Comparison of ENCODE assay signal across 33 cellular contexts in genomic region chr18:68445131-68445530, GRCh38.
"Had no signal": no experiment of that assay in that cellular context is flagged by ENCODE, and none has a peak within 500 bp of the region (broad histone marks: within the 10 kb centered on the region; RNA-seq: fewer than 3 reads in every experiment).

No MANE protein-coding gene starts in this region.

- H3K36me3 ChIP-seq: adrenal gland, esophagus muscularis mucosa, gastroesophageal sphincter, heart right ventricle, WERI-Rb-1 had no signal

- H3K4me3 ChIP-seq: adrenal gland, body of pancreas, esophagus muscularis mucosa, gastroesophageal sphincter, heart right ventricle had no signal

- H3K4me3 Mint-ChIP-seq: activated B cell treated with CpG ODN at 0.5 μM for 24 hours; activated CD8-positive, alpha-beta T cell treated with anti-CD3 and anti-CD28 coated beads for 36 hours; activated naive CD4-positive, alpha-beta T cell treated with anti-CD3 and anti-CD28 coated beads for 36 hours; activated naive CD4-positive, alpha-beta T cell treated with anti-CD3 and anti-CD28 coated beads, Interleukin-2, amount 50 U/mL, for 24 hours; activated naive CD8-positive, alpha-beta T cell treated with anti-CD3 and anti-CD28 coated beads for 36 hours; activated naive CD8-positive, alpha-beta T cell treated with anti-CD3 and anti-CD28 coated beads, Interleukin-2, amount 50 U/mL, for 24 hours; activated T-cell treated with anti-CD3 and anti-CD28 coated beads, Interleukin-2, amount 50 U/mL, for 4 hours; activated T-helper 1 cell treated with anti-CD3 and anti-CD28 coated beads, Interleukin-12 subunit alpha, Interleukin-12 subunit beta, Interleukin-2, Interleukin-4 antibody, amounts not matched to agents 30 ng/mL and 10 ng/mL and 1 ng/mL, durations not matched to agents 14 hours and 24 hours and 36 hours; effector memory CD8-positive, alpha-beta T cell; T-helper 17 cell; T-helper 2 cell treated with Interferon-gamma antibody and Interleukin-4, amounts not matched to agents 5 μg/mL and 100 μg/mL, for 36 hours had no signal

- H3K27me3 ChIP-seq: adrenal gland, body of pancreas, esophagus muscularis mucosa, gastroesophageal sphincter, heart right ventricle had no signal

- DNase-seq: activated B cell treated with CpG ODN at 0.5 μM for 24 hours; activated CD4-positive, alpha-beta T cell treated with anti-CD3 and anti-CD28 coated beads for 48 hours; activated CD4-positive, alpha-beta T cell treated with anti-CD3 and anti-CD28 coated beads, Interleukin-2, amount 50 U/mL, for 1 hour; activated CD4-positive, alpha-beta T cell treated with anti-CD3 and anti-CD28 coated beads, Interleukin-2, amount 50 U/mL, for 48 hours; activated CD8-positive, alpha-beta memory T cell treated with anti-CD3 and anti-CD28 coated beads for 24 hours; activated CD8-positive, alpha-beta T cell treated with anti-CD3 and anti-CD28 coated beads for 36 hours; activated effector memory CD4-positive, alpha-beta T cell treated with anti-CD3 and anti-CD28 coated beads, Interleukin-2, amount 50 U/mL, for 16 hours; activated naive CD4-positive, alpha-beta T cell treated with anti-CD3 and anti-CD28 coated beads for 36 hours; activated naive CD8-positive, alpha-beta T cell treated with anti-CD3 and anti-CD28 coated beads for 36 hours; activated naive CD8-positive, alpha-beta T cell treated with anti-CD3 and anti-CD28 coated beads, Interleukin-2, amount 50 U/mL, for 24 hours; activated T-cell treated with anti-CD3 and anti-CD28 coated beads, Interleukin-2, amount 50 U/mL, for 4 hours; adrenal gland; amygdala; aorta; body of pancreas; cortex of kidney; dermis blood vessel endothelial cell; effector CD4-positive, alpha-beta T cell; effector memory CD8-positive, alpha-beta T cell; erythroblast; foreskin melanocyte; heart right ventricle; T-helper 1 cell; T-helper 17 cell; T1000; WERI-Rb-1 had no signal

- H3K4me1 Mint-ChIP-seq: activated B cell treated with CpG ODN at 0.5 μM for 24 hours; activated naive CD4-positive, alpha-beta T cell treated with anti-CD3 and anti-CD28 coated beads, Interleukin-2, amount 50 U/mL, for 24 hours; activated naive CD8-positive, alpha-beta T cell treated with anti-CD3 and anti-CD28 coated beads for 36 hours; activated naive CD8-positive, alpha-beta T cell treated with anti-CD3 and anti-CD28 coated beads, Interleukin-2, amount 50 U/mL, for 24 hours; T-helper 17 cell had no signal

- H3K27ac ChIP-seq: adrenal gland, body of pancreas, esophagus muscularis mucosa, gastroesophageal sphincter, heart right ventricle, WERI-Rb-1 had no signal

- H3K4me1 ChIP-seq: adrenal gland, body of pancreas, esophagus muscularis mucosa, gastroesophageal sphincter, heart right ventricle had no signal

- ATAC-seq: activated CD4-positive, CD25-positive, alpha-beta regulatory T cell treated with anti-CD3 and anti-CD28 coated beads, Interleukin-2, amount 50 U/mL, for 24 hours; activated CD8-positive, alpha-beta T cell treated with anti-CD3 and anti-CD28 coated beads for 36 hours; activated naive CD8-positive, alpha-beta T cell treated with anti-CD3 and anti-CD28 coated beads, Interleukin-2, amount 50 U/mL, for 24 hours; activated T-cell treated with anti-CD3 and anti-CD28 coated beads, Interleukin-2, amount 50 U/mL, for 4 hours; body of pancreas; effector memory CD8-positive, alpha-beta T cell; gastroesophageal sphincter; heart right ventricle; T-helper 17 cell had no signal

- H3K36me3 Mint-ChIP-seq: activated naive CD4-positive, alpha-beta T cell treated with anti-CD3 and anti-CD28 coated beads, Interleukin-2, amount 50 U/mL, for 24 hours; activated naive CD8-positive, alpha-beta T cell treated with anti-CD3 and anti-CD28 coated beads for 36 hours had no signal

- H3K27me3 Mint-ChIP-seq: activated B cell treated with CpG ODN at 0.5 μM for 24 hours; activated naive CD4-positive, alpha-beta T cell treated with anti-CD3 and anti-CD28 coated beads, Interleukin-2, amount 50 U/mL, for 24 hours; activated naive CD8-positive, alpha-beta T cell treated with anti-CD3 and anti-CD28 coated beads for 36 hours; activated naive CD8-positive, alpha-beta T cell treated with anti-CD3 and anti-CD28 coated beads, Interleukin-2, amount 50 U/mL, for 24 hours; effector memory CD8-positive, alpha-beta T cell; T-helper 17 cell had no signal

- H3K9me3 Mint-ChIP-seq: activated CD8-positive, alpha-beta T cell treated with anti-CD3 and anti-CD28 coated beads for 36 hours; activated naive CD4-positive, alpha-beta T cell treated with anti-CD3 and anti-CD28 coated beads for 36 hours; activated naive CD4-positive, alpha-beta T cell treated with anti-CD3 and anti-CD28 coated beads, Interleukin-2, amount 50 U/mL, for 24 hours; activated naive CD8-positive, alpha-beta T cell treated with anti-CD3 and anti-CD28 coated beads for 36 hours; activated T-cell treated with anti-CD3 and anti-CD28 coated beads, Interleukin-2, amount 50 U/mL, for 4 hours; activated T-helper 1 cell treated with anti-CD3 and anti-CD28 coated beads, Interleukin-12 subunit alpha, Interleukin-12 subunit beta, Interleukin-2, Interleukin-4 antibody, amounts not matched to agents 30 ng/mL and 10 ng/mL and 1 ng/mL, durations not matched to agents 14 hours and 24 hours and 36 hours; activated T-helper 2 cell treated with anti-CD3 and anti-CD28 coated beads, Interferon-gamma antibody, Interleukin-2, Interleukin-4, amounts not matched to agents 10 μg/mL and 5 μg/mL and 100 μg/mL, durations not matched to agents 14 hours and 24 hours and 36 hours; T-helper 2 cell treated with Interferon-gamma antibody and Interleukin-4, amounts not matched to agents 5 μg/mL and 100 μg/mL, for 36 hours had no signal

- H3K9me3 ChIP-seq: adrenal gland, body of pancreas, esophagus muscularis mucosa, gastroesophageal sphincter, heart right ventricle had no signal

- H3K27ac Mint-ChIP-seq: activated B cell treated with CpG ODN at 0.5 μM for 24 hours; activated CD8-positive, alpha-beta T cell treated with anti-CD3 and anti-CD28 coated beads for 36 hours; activated naive CD4-positive, alpha-beta T cell treated with anti-CD3 and anti-CD28 coated beads for 36 hours; activated naive CD4-positive, alpha-beta T cell treated with anti-CD3 and anti-CD28 coated beads, Interleukin-2, amount 50 U/mL, for 24 hours; activated naive CD8-positive, alpha-beta T cell treated with anti-CD3 and anti-CD28 coated beads for 36 hours; activated naive CD8-positive, alpha-beta T cell treated with anti-CD3 and anti-CD28 coated beads, Interleukin-2, amount 50 U/mL, for 24 hours; activated T-helper 1 cell treated with anti-CD3 and anti-CD28 coated beads, Interleukin-12 subunit alpha, Interleukin-12 subunit beta, Interleukin-2, Interleukin-4 antibody, amounts not matched to agents 30 ng/mL and 10 ng/mL and 1 ng/mL, durations not matched to agents 14 hours and 24 hours and 36 hours; activated T-helper 2 cell treated with anti-CD3 and anti-CD28 coated beads, Interferon-gamma antibody, Interleukin-2, Interleukin-4, amounts not matched to agents 10 μg/mL and 5 μg/mL and 100 μg/mL, durations not matched to agents 14 hours and 24 hours and 36 hours; effector memory CD8-positive, alpha-beta T cell; T-helper 17 cell; T-helper 2 cell treated with Interferon-gamma antibody and Interleukin-4, amounts not matched to agents 5 μg/mL and 100 μg/mL, for 36 hours had no signal
